ENCODE assay signal across 1 cellular context in genomic region chr11:17171916-17172315, GRCh38.
TF ChIP-seq lines count a peak whose summit lies in the region.

No MANE protein-coding gene starts in this region.

TF ChIP-seq in H1, 55 proteins besides CTCF, POLR2A, EP300 and RAD21 (continued from another document):
- TF ChIP-seq E2F6 (IDR thresholded peaks at IDR 0.05), result no peak
- no peak for TF ChIP-seq BCL11A (IDR thresholded peaks at IDR 0.05; ENCODE audit: low read depth in 2 of 2, low read length in 2 of 2)
- TF ChIP-seq GTF2F1 (IDR thresholded peaks at IDR 0.05; ENCODE audit: borderline replicate concordance, low read depth, low read length), result no peak
- no peak for TF ChIP-seq KDM1A (IDR thresholded peaks at IDR 0.05; ENCODE audit: borderline replicate concordance, low read length)
- no peak for TF ChIP-seq NANOG (IDR thresholded peaks at IDR 0.05; ENCODE audit: insufficient read depth, low read depth, low read length, poor library complexity, severe bottlenecking)
- TF ChIP-seq, protein P1, sequence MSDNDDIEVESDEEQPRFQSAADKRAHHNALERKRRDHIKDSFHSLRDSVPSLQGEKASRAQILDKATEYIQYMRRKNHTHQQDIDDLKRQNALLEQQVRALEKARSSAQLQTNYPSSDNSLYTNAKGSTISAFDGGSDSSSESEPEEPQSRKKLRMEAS (IDR thresholded peaks at IDR 0.05), result no peak
- no peak for TF ChIP-seq JUND (IDR thresholded peaks at IDR 0.05; ENCODE audit: low read length)
- TF ChIP-seq EGR1 (IDR thresholded peaks at IDR 0.05; ENCODE audit: borderline replicate concordance, low read depth, low read length), result no peak
TF ChIP-seq in H1: peak in this region for 0.
